Comparison of ENCODE assay signal across 11 cellular contexts in genomic region chr2:134206573-134206972, GRCh38. TPM values are rescaled to one million over a fixed set of nuclear protein-coding genes. Genes with fewer than 3 reads are reported as not detected.
DNase-seq lines count a peak whose midpoint lies in the region; ATAC-seq and TF ChIP-seq lines count a peak whose summit lies in the region.
"Had no signal": no experiment of that assay in that cellular context is flagged by ENCODE, and none has a peak within 500 bp of the region (broad histone marks: within the 10 kb centered on the region; RNA-seq: fewer than 3 reads in every experiment).

No MANE protein-coding gene starts in this region.

- peaks cover 9% of the 10 kb centered on the region for H3K4me1 Mint-ChIP-seq in activated naive CD4-positive, alpha-beta T cell treated with anti-CD3 and anti-CD28 coated beads for 36 hours (ENCODE audit: low read depth)

- TF ChIP-seq POLR2A in heart left ventricle (IDR thresholded peaks at IDR 0.05): no peak

- H3K36me3 ChIP-seq in SJCRH30 (no peaks in the 10 kb centered on the region), heart left ventricle (no peaks in the 10 kb centered on the region), thoracic aorta (no peaks in the 10 kb centered on the region)

- H3K27me3 ChIP-seq in SJCRH30 (no peaks in the 10 kb centered on the region), heart left ventricle (no peaks in the 10 kb centered on the region), thoracic aorta (replicated peaks; ENCODE audit: insufficient read depth) (no peaks in the 10 kb centered on the region)

- H3K9me3 ChIP-seq in SJCRH30 (replicated peaks): no peaks in the 10 kb centered on the region
- H3K9me3 ChIP-seq in heart left ventricle: no peaks in the 10 kb centered on the region
- H3K9me3 ChIP-seq in thoracic aorta: no peaks in the 10 kb centered on the region

- no peaks in the 10 kb centered on the region for H3K27me3 Mint-ChIP-seq in activated naive CD4-positive, alpha-beta T cell treated with anti-CD3 and anti-CD28 coated beads for 36 hours (ENCODE audit: low read depth)
- H3K27me3 Mint-ChIP-seq: memory B cell had no signal

- peak; percentile 24 for DNase-seq in activated naive CD4-positive, alpha-beta T cell treated with Interleukin-2 at 50 U/mL for 16 hours
- DNase-seq in activated naive CD4-positive, alpha-beta T cell treated with anti-CD3 and anti-CD28 coated beads for 36 hours: no peak
- DNase-seq in SJCRH30: peak; percentile 39 to 67
- DNase-seq in heart left ventricle: peak in 4 of 5 donors; percentile 35 to 75 (median 48)
- peak; percentile 33 for DNase-seq in thoracic aorta (ENCODE audit: low spot score)
- no peak for DNase-seq in T-helper 1 cell
- DNase-seq: C1 segment of cervical spinal cord; effector memory CD4-positive, alpha-beta T cell had no signal

- H3K27ac Mint-ChIP-seq in activated naive CD4-positive, alpha-beta T cell treated with anti-CD3 and anti-CD28 coated beads for 36 hours: no peak overlapping the region
- H3K27ac Mint-ChIP-seq: memory B cell had no signal

- no peaks in the 10 kb centered on the region for H3K36me3 Mint-ChIP-seq in activated naive CD4-positive, alpha-beta T cell treated with anti-CD3 and anti-CD28 coated beads for 36 hours (ENCODE audit: low read depth)

- intact Hi-C loops in activated naive CD4-positive, alpha-beta T cell treated with anti-CD3 and anti-CD28 coated beads for 36 hours (cut with micrococcal nuclease): loop anchor here (5.0 kb wide), 1 partner anchor 319 kb away; no protein-coding TSS in a partner anchor
- intact Hi-C loops in heart left ventricle (cut with DNase I): loop anchor here in 9 of 10 donors (5.0 to 10.0 kb wide), 3 partner anchors 84 to 322 kb away; no protein-coding TSS in a partner anchor

- ATAC-seq in heart left ventricle (peak; percentile 71 to 76 (median 76)), thoracic aorta (ENCODE audit: insufficient number of reproducible peaks, low FRiP score, low read depth) (peak; percentile 65), GM21717 (IDR thresholded peaks at IDR 0.05; ENCODE audit: unreplicated experiment) (no peak), HG03469 (IDR thresholded peaks at IDR 0.05; ENCODE audit: unreplicated experiment) (no peak)

- no peak overlapping the region for H3K4me3 Mint-ChIP-seq in activated naive CD4-positive, alpha-beta T cell treated with anti-CD3 and anti-CD28 coated beads for 36 hours
- H3K4me3 Mint-ChIP-seq: memory B cell had no signal

- H3K4me3 ChIP-seq in SJCRH30 (no peak overlapping the region), heart left ventricle (no peak overlapping the region), thoracic aorta (no peak overlapping the region)

- WGBS in heart left ventricle, 4 donors: 30 to 46% (median 38%) methylated on average over 5 of the region's 5 CpGs

- no peaks in the 10 kb centered on the region for H3K9me3 Mint-ChIP-seq in activated naive CD4-positive, alpha-beta T cell treated with anti-CD3 and anti-CD28 coated beads for 36 hours
- H3K9me3 Mint-ChIP-seq: memory B cell had no signal

- peaks cover 39% of the 10 kb centered on the region for H3K4me1 ChIP-seq in SJCRH30
- peaks cover 9 to 72% (median 57%) of the 10 kb centered on the region in 12 donors for H3K4me1 ChIP-seq in heart left ventricle
- peaks cover 11 to 32% of the 10 kb centered on the region in 2 donors for H3K4me1 ChIP-seq in thoracic aorta (ENCODE audit: control insufficient read depth in 1 of 2, low read depth in 2 of 2)

- TF ChIP-seq CTCF in heart left ventricle (IDR thresholded peaks at IDR 0.05) (peak in 1 of 12 donors; percentile 9), thoracic aorta (IDR thresholded peaks at IDR 0.05) (no peak)

- H3K27ac ChIP-seq in SJCRH30: no peak overlapping the region
- H3K27ac ChIP-seq in heart left ventricle: peak overlapping the region in 10 of 12 donors; percentile 9 to 72 (median 21)
- H3K27ac ChIP-seq in thoracic aorta: no peak overlapping the region

- CTCF ChIA-PET in activated naive CD4-positive, alpha-beta T cell treated with anti-CD3 and anti-CD28 coated beads for 36 hours (lab: Charles Lee): interaction anchor here (0.7 to 4.1 kb wide), 21 partner anchors 8 to 320 kb away, joined by 3 to 66 read pairs (median 5); no protein-coding TSS in a partner anchor

RNA-seq across cellular contexts. Expression of gene MGAT5, which starts 47.3 kb away (rescaled TPM):
- total RNA-seq in activated naive CD4-positive, alpha-beta T cell treated with anti-CD3 and anti-CD28 coated beads for 36 hours: 10 to 100 TPM; 11.6 to 13.0 TPM
- 95.3 and 98.0 TPM in 2 replicates for total RNA-seq in SJCRH30 (2014; rRNA removed; shearing (Covaris generic))
- total RNA-seq in heart left ventricle: 100 to 1,000 TPM in 3 of 9 donors, 10 to 100 TPM in 6; 63.1 to 116 (median 84.5) TPM
- 10 to 100 TPM in 1 of 2 donors, 1 to 10 TPM in 1; 9.7 to 38.8 TPM for polyA plus RNA-seq in heart left ventricle
- 10 to 100 TPM; 43.9 to 95.3 TPM for total RNA-seq in thoracic aorta

Comparison
In these comparisons a context has a peak if more than half of its experiments do, and no peak if none do; other contexts are left out.
1. DNase-seq: peak in activated naive CD4-positive, alpha-beta T cell treated with Interleukin-2 at 50 U/mL for 16 hours (single experiment), SJCRH30 (2 of 2), heart left ventricle (4 of 5) and thoracic aorta (single experiment); none in activated naive CD4-positive, alpha-beta T cell treated with anti-CD3 and anti-CD28 coated beads for 36 hours (single experiment) and T-helper 1 cell (0 of 5).
2. H3K27ac ChIP-seq: peak in heart left ventricle (10 of 12); none in SJCRH30 (single experiment) and thoracic aorta (0 of 2).
3. ATAC-seq: peak in heart left ventricle (4 of 4) and thoracic aorta (single experiment); none in GM21717 (single experiment) and HG03469 (single experiment).